ENCODE assay signal across 1 cellular context in the genomic region with DNA sequence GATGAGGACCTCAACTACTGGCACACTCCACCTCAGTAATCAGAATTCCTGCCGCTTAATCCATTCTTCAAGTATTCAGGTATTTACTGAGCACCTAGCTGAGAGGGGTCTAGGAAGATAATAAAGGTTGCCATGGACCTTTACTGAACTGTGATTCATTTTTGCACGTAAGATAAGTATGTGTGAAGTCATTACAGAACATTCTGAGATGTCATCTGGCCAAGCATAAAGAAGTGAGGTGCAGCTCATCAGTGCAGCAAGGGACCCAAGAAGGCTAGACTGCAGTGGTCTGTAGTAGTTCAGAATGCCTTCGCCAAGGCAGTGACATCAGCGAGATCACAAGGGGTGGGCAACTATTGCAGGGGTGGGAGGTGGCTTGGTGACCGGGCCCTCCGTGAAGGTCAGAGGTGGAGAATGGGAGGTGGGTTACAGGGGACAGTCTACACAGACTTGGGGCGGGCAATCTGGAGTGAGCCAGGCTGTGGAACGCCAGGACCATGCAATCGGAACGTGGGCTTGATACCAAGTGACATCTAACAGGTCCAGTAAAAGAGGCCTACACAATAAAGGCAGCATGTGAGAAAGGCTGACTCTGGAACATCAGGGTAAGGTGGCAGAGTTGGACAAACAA.
TF ChIP-seq lines count a peak whose summit lies in the region.

No MANE protein-coding gene starts in this region.

TF ChIP-seq in HepG2, 621 proteins besides CTCF, POLR2A, EP300 and RAD21 (continued from another document):
- TF ChIP-seq, protein P1, sequence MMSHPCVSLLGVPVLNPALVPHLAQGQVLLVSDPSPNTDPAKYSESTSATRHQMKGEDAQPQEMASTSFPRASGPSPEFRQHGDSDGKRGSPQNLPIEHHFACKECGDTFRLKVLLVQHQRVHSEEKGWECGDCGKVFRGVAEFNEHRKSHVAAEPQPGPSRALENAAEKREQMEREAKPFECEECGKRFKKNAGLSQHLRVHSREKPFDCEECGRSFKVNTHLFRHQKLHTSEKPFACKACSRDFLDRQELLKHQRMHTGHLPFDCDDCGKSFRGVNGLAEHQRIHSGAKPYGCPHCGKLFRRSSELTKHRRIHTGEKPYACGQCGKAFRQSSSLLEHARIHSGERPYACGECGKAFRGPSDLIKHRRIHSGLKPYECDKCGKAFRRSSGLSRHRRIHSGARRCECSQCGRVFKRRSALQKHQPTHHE (CRISPR knock-in tag; IDR thresholded peaks at IDR 0.05; ENCODE audit: borderline replicate concordance) = no peak
- TF ChIP-seq HNF4A (CRISPR knock-in tag; IDR thresholded peaks at IDR 0.05) (no peak), FOXK1 (CRISPR knock-in tag; IDR thresholded peaks at IDR 0.05; ENCODE audit: borderline replicate concordance, low read depth) (no peak)
- TF ChIP-seq, protein P2, sequence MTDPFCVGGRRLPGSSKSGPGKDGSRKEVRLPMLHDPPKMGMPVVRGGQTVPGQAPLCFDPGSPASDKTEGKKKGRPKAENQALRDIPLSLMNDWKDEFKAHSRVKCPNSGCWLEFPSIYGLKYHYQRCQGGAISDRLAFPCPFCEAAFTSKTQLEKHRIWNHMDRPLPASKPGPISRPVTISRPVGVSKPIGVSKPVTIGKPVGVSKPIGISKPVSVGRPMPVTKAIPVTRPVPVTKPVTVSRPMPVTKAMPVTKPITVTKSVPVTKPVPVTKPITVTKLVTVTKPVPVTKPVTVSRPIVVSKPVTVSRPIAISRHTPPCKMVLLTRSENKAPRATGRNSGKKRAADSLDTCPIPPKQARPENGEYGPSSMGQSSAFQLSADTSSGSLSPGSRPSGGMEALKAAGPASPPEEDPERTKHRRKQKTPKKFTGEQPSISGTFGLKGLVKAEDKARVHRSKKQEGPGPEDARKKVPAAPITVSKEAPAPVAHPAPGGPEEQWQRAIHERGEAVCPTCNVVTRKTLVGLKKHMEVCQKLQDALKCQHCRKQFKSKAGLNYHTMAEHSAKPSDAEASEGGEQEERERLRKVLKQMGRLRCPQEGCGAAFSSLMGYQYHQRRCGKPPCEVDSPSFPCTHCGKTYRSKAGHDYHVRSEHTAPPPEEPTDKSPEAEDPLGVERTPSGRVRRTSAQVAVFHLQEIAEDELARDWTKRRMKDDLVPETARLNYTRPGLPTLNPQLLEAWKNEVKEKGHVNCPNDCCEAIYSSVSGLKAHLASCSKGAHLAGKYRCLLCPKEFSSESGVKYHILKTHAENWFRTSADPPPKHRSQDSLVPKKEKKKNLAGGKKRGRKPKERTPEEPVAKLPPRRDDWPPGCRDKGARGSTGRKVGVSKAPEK (CRISPR knock-in tag; IDR thresholded peaks at IDR 0.05; ENCODE audit: borderline replicate concordance) = no peak
